In the genomic region with DNA sequence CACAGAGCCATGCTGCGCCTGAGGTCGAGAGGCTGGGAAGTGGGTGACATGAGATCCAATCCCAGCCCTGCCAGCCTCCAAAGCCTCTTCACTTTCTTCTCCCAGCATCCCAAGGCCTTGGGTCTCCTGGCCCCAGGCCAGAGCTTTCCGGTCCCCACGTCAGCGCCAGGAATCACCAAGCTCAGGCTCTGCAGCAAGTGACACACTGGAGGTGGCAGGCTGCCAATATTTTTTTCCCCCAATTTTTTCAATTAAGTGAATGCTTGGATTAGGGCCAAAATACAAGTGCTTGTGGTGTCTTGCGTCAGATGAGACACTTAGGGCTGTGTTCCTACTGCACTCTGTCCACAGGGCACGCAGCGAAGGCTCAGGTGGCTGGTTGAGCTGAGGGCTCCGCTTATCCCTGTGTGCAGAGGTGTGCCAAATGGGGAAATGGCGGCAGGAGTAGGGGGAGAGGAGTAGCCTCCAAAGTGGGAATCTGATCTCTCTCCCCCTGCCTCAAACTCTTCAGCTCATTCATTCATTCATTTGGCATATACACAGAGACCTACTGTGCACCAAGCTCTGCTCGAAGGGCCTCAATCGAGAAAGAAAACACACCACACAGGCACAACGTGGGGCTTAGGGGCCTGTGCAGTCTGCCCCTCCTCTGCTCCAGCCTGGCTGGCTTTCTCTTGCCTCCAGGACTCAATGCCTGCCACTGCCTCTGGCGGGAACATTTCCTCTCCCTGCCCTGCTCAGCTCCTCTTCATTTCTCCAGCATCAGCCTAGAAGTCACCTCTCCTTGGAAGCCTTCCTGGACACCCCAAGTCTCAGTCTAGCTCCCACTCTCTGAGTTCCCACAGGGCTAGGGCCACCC, we compare ENCODE assay signal across 9 cellular contexts. TPM values are rescaled to one million over a fixed set of nuclear protein-coding genes. Genes with fewer than 3 reads are reported as not detected.
DNase-seq lines count a peak whose midpoint lies in the region; ATAC-seq, FAIRE-seq and TF ChIP-seq lines count a peak whose summit lies in the region.
"Had no signal": no experiment of that assay in that cellular context is flagged by ENCODE, and none has a peak within 500 bp of the region (broad histone marks: within the 10 kb centered on the region; RNA-seq: fewer than 3 reads in every experiment).

No MANE protein-coding gene starts in this region.

- intact Hi-C loops in lower lobe of right lung (cut with DNase I): no loop called here

- H3K27me3 ChIP-seq in BE2C: no peaks in the 10 kb centered on the region
- H3K27me3 ChIP-seq in bronchial epithelial cell (ENCODE audit: control insufficient read depth, insufficient read depth, low read length): no peaks in the 10 kb centered on the region
- H3K27me3 ChIP-seq in lower lobe of right lung (ENCODE audit: low read depth): no peaks in the 10 kb centered on the region

- ATAC-seq in lower lobe of right lung (peak; percentile 76 to 87), GM21576 (IDR thresholded peaks at IDR 0.05; ENCODE audit: unreplicated experiment) (no peak), HG03135 (IDR thresholded peaks at IDR 0.05; ENCODE audit: unreplicated experiment) (no peak), HG02870 (IDR thresholded peaks at IDR 0.05; ENCODE audit: unreplicated experiment) (no peak)

- H3K27ac ChIP-seq in lower lobe of right lung: peak overlapping the region; percentile 4

- peak; percentile 94 for DNase-seq in BE2C
- DNase-seq in NCI-H2107 treated with DMSO at 0.1 percent for 48 hours (lab: John Stamatoyannopoulos, UW; ENCODE audit: unreplicated experiment): peak; percentile 75
- DNase-seq in bronchial epithelial cell (ENCODE audit: low read depth): peak; percentile 90
- peak; percentile 76 for DNase-seq in lower lobe of right lung
- DNase-seq in cerebellar cortex (ENCODE audit: low spot score): no peak

- TF ChIP-seq CTCF in BE2C (IDR thresholded peaks at IDR 0.05; ENCODE audit: low read depth, low read length) (no peak), bronchial epithelial cell (IDR thresholded peaks at IDR 0.05; ENCODE audit: insufficient read depth, low read length, severe bottlenecking) (no peak), lower lobe of right lung (IDR thresholded peaks at IDR 0.05) (no peak)

- FAIRE-seq in bronchial epithelial cell (lab: Jason Lieb, UNC): no peak

- H3K4me3 ChIP-seq in BE2C (ENCODE audit: low read depth, low read length) (no peak overlapping the region), bronchial epithelial cell (ENCODE audit: low read depth, low read length) (no peak overlapping the region), lower lobe of right lung (no peak overlapping the region)
- H3K4me3 ChIP-seq: skin epidermis had no signal

- H3K9me3 ChIP-seq in BE2C: no peaks in the 10 kb centered on the region
- no peaks in the 10 kb centered on the region for H3K9me3 ChIP-seq in lower lobe of right lung

- H3K4me1 ChIP-seq in BE2C (peaks cover 18% of the 10 kb centered on the region), lower lobe of right lung (peaks cover 21% of the 10 kb centered on the region)

- H3K36me3 ChIP-seq in BE2C: no peaks in the 10 kb centered on the region
- H3K36me3 ChIP-seq in bronchial epithelial cell (ENCODE audit: control insufficient read depth, insufficient read depth, low read length): peaks cover 2% of the 10 kb centered on the region
- no peaks in the 10 kb centered on the region for H3K36me3 ChIP-seq in lower lobe of right lung

RNA-seq across cellular contexts. Expression of a gene that starts 16.7 kb away (rescaled TPM):
- polyA plus RNA-seq in BE2C (2012; ENCODE audit: insufficient read depth, insufficient read length, low read depth): 6.0 TPM
- total RNA-seq in bronchial epithelial cell (10.0 and 15.1 TPM in 2 replicates), lower lobe of right lung (49.8 TPM)

Comparison
In these comparisons a context has a peak if more than half of its experiments do, and no peak if none do; other contexts are left out.
1. ATAC-seq: peak in lower lobe of right lung (2 of 2); none in GM21576 (single experiment), HG03135 (single experiment) and HG02870 (single experiment).